27 cellular contexts compared by ENCODE assay signal in the genomic region with DNA sequence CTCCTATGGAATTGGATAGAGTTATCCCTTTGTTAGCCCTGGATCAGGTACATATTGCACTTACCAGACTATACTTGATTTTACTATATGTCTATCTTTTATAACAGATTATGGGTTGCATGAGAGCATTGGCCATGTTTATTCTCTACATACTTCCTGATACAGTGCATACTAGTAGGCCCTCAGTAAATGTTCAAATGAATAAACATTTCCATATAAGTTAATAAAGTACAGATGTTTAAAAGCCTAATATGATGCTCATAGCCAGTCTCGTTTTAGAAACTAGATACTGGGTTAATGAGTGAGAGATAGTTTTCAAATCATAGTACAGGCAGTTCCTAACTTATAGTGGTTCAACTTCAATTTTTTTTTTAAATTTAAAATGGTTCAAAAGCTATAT. TPM values are rescaled to one million over a fixed set of nuclear protein-coding genes. Genes with fewer than 3 reads are reported as not detected.
"Had no signal": no experiment of that assay in that cellular context is flagged by ENCODE, and none has a peak within 500 bp of the region (broad histone marks: within the 10 kb centered on the region; RNA-seq: fewer than 3 reads in every experiment).

No MANE protein-coding gene starts in this region.

- H3K9me3 Mint-ChIP-seq: activated naive CD4-positive, alpha-beta T cell treated with anti-CD3 and anti-CD28 coated beads, Interleukin-2, amount 50 U/mL, for 72 hours; activated naive CD8-positive, alpha-beta T cell treated with anti-CD3 and anti-CD28 coated beads, Interleukin-2, amount 50 U/mL, for 24 hours; activated T-cell treated with anti-CD3 and anti-CD28 coated beads, Interleukin-2, amount 50 U/mL, for 24 hours; brain; central memory CD8-positive, alpha-beta T cell; T-cell had no signal

- H3K27ac ChIP-seq: VCaP had no signal

- H3K27me3 Mint-ChIP-seq: activated naive CD8-positive, alpha-beta T cell treated with anti-CD3 and anti-CD28 coated beads, Interleukin-2, amount 50 U/mL, for 24 hours; activated T-cell treated with anti-CD3 and anti-CD28 coated beads, Interleukin-2, amount 50 U/mL, for 24 hours; brain; central memory CD8-positive, alpha-beta T cell; T-cell had no signal

- ATAC-seq: activated CD8-positive, alpha-beta T cell treated with anti-CD3 and anti-CD28 coated beads, Interleukin-2, amount 10 ng/mL, durations not matched to agents 7 days and 5 days; activated naive CD4-positive, alpha-beta T cell treated with anti-CD3 and anti-CD28 coated beads, Interleukin-2, amount 50 U/mL, for 72 hours; activated naive CD8-positive, alpha-beta T cell treated with anti-CD3 and anti-CD28 coated beads, Interleukin-2, amount 50 U/mL, for 24 hours; T-cell had no signal

- DNase-seq: activated CD4-positive, alpha-beta T cell treated with anti-CD3 and anti-CD28 coated beads for 4 hours; activated CD8-positive, alpha-beta memory T cell treated with anti-CD3 and anti-CD28 coated beads, Interleukin-2, amount 50 U/mL, for 48 hours; activated CD8-positive, alpha-beta T cell treated with anti-CD3 and anti-CD28 coated beads, Interleukin-2, amount 10 ng/mL, durations not matched to agents 7 days and 5 days; activated effector memory CD4-positive, alpha-beta T cell treated with anti-CD3 and anti-CD28 coated beads, Interleukin-2, amount 50 U/mL, for 16 hours; activated naive CD4-positive, alpha-beta T cell treated with Interleukin-2 at 50 U/mL for 16 hours; activated naive CD8-positive, alpha-beta T cell treated with anti-CD3 and anti-CD28 coated beads, Interleukin-2, amount 50 U/mL, for 24 hours; activated T-cell treated with anti-CD3 and anti-CD28 coated beads, Interleukin-2, amount 50 U/mL, for 24 hours; amygdala; KG1; NCI-H1048; NCI-H1930; NCI-H345; NCI-H510A; NCI-H526 treated with DMSO at 0.1 percent for 48 hours; NCI-H82; SIG-M5; T-cell had no signal

- H3K4me3 Mint-ChIP-seq: activated CD8-positive, alpha-beta T cell treated with anti-CD3 and anti-CD28 coated beads, Interleukin-2, amount 10 ng/mL, durations not matched to agents 7 days and 5 days; activated naive CD8-positive, alpha-beta T cell treated with anti-CD3 and anti-CD28 coated beads, Interleukin-2, amount 50 U/mL, for 24 hours; activated T-cell treated with anti-CD3 and anti-CD28 coated beads, Interleukin-2, amount 50 U/mL, for 24 hours; brain; central memory CD8-positive, alpha-beta T cell; T-cell had no signal

- FAIRE-seq: astrocyte had no signal

- H3K27ac Mint-ChIP-seq: activated CD8-positive, alpha-beta T cell treated with anti-CD3 and anti-CD28 coated beads, Interleukin-2, amount 10 ng/mL, durations not matched to agents 7 days and 5 days; activated naive CD4-positive, alpha-beta T cell treated with anti-CD3 and anti-CD28 coated beads, Interleukin-2, amount 50 U/mL, for 72 hours; activated naive CD8-positive, alpha-beta T cell treated with anti-CD3 and anti-CD28 coated beads, Interleukin-2, amount 50 U/mL, for 24 hours had no signal

- H3K4me1 Mint-ChIP-seq: brain had no signal

RNA-seq across cellular contexts. Expression of gene TOMM20L, which starts 39.5 kb away (rescaled TPM):
- total RNA-seq: activated CD8-positive, alpha-beta T cell treated with anti-CD3 and anti-CD28 coated beads, Interleukin-2, amount 10 ng/mL, durations not matched to agents 7 days and 5 days; activated naive CD4-positive, alpha-beta T cell treated with anti-CD3 and anti-CD28 coated beads, Interleukin-2, amount 50 U/mL, for 72 hours; astrocyte; LHCN-M2; M059J; OCI-LY7; RPMI7951; T-helper 2 cell treated with Interferon-gamma antibody and Interleukin-4, amounts not matched to agents 100 ng/mL and 5 ng/mL, for 36 hours had no signal
